24 cellular contexts compared by ENCODE assay signal in genomic region chr4:152229782-152230289, GRCh38.
"Had no signal": no experiment of that assay in that cellular context is flagged by ENCODE, and none has a peak within 500 bp of the region (broad histone marks: within the 10 kb centered on the region; RNA-seq: fewer than 3 reads in every experiment).

No MANE protein-coding gene starts in this region.

- H3K9me3 ChIP-seq: breast epithelium, tibial artery had no signal

- H3K4me3 ChIP-seq: breast epithelium, hepatocyte, tibial artery had no signal

- H3K36me3 Mint-ChIP-seq: activated naive CD8-positive, alpha-beta T cell treated with anti-CD3 and anti-CD28 coated beads for 36 hours; natural killer cell; stimulated activated effector memory CD8-positive, alpha-beta T cell treated with anti-CD3 and anti-CD28 coated beads, Interleukin-12 subunit alpha, Interleukin-12 subunit beta, amount 100 ng/mL, for 72 hours had no signal

- H3K4me3 Mint-ChIP-seq: activated B cell treated with CpG ODN at 0.5 μM for 24 hours; activated CD4-positive, alpha-beta T cell treated with anti-CD3 and anti-CD28 coated beads for 36 hours; activated naive CD8-positive, alpha-beta T cell treated with anti-CD3 and anti-CD28 coated beads for 36 hours; activated T-cell treated with anti-CD3 and anti-CD28 coated beads, Interleukin-2, amount 50 U/mL, for 24 hours; central memory CD8-positive, alpha-beta T cell; natural killer cell; stimulated activated effector memory CD8-positive, alpha-beta T cell treated with anti-CD3 and anti-CD28 coated beads, Interleukin-12 subunit alpha, Interleukin-12 subunit beta, amount 100 ng/mL, for 72 hours; stimulated activated naive CD8-positive, alpha-beta T cell treated with anti-CD3 and anti-CD28 coated beads, Interleukin-15, amount 100 ng/mL, for 72 hours had no signal

- H3K27ac Mint-ChIP-seq: activated B cell treated with CpG ODN at 0.5 μM for 24 hours; activated CD4-positive, alpha-beta T cell treated with anti-CD3 and anti-CD28 coated beads for 36 hours; activated naive CD8-positive, alpha-beta T cell treated with anti-CD3 and anti-CD28 coated beads for 36 hours; activated T-cell treated with anti-CD3 and anti-CD28 coated beads, Interleukin-2, amount 50 U/mL, for 24 hours; activated T-helper 2 cell treated with anti-CD3 and anti-CD28 coated beads, Interferon-gamma antibody, Interleukin-2, Interleukin-4, amounts not matched to agents 10 μg/mL and 5 μg/mL and 100 μg/mL, durations not matched to agents 14 hours and 24 hours and 36 hours; natural killer cell; stimulated activated effector memory CD8-positive, alpha-beta T cell treated with anti-CD3 and anti-CD28 coated beads, Interleukin-12 subunit alpha, Interleukin-12 subunit beta, amount 100 ng/mL, for 72 hours; stimulated activated naive CD8-positive, alpha-beta T cell treated with anti-CD3 and anti-CD28 coated beads, Interleukin-15, amount 100 ng/mL, for 72 hours had no signal

- ATAC-seq: activated CD4-positive, alpha-beta T cell treated with anti-CD3 and anti-CD28 coated beads for 36 hours; left ventricle myocardium superior; natural killer cell; sciatic nerve; stimulated activated effector memory CD8-positive, alpha-beta T cell treated with anti-CD3 and anti-CD28 coated beads, Interleukin-12 subunit alpha, Interleukin-12 subunit beta, amount 100 ng/mL, for 72 hours; stimulated activated naive CD8-positive, alpha-beta T cell treated with anti-CD3 and anti-CD28 coated beads, Interleukin-15, amount 100 ng/mL, for 72 hours had no signal

- H3K4me1 ChIP-seq: breast epithelium, tibial artery had no signal

- H3K27ac ChIP-seq: breast epithelium, hepatocyte, tibial artery had no signal

- H3K9me3 Mint-ChIP-seq: activated B cell treated with CpG ODN at 0.5 μM for 24 hours; activated naive CD8-positive, alpha-beta T cell treated with anti-CD3 and anti-CD28 coated beads for 36 hours; activated T-cell treated with anti-CD3 and anti-CD28 coated beads, Interleukin-2, amount 50 U/mL, for 24 hours; central memory CD8-positive, alpha-beta T cell; natural killer cell; stimulated activated effector memory CD8-positive, alpha-beta T cell treated with anti-CD3 and anti-CD28 coated beads, Interleukin-12 subunit alpha, Interleukin-12 subunit beta, amount 100 ng/mL, for 72 hours; stimulated activated naive CD8-positive, alpha-beta T cell treated with anti-CD3 and anti-CD28 coated beads, Interleukin-15, amount 100 ng/mL, for 72 hours had no signal

- DNase-seq: activated B cell treated with CpG ODN at 0.5 μM for 24 hours; activated CD4-positive, alpha-beta T cell treated with anti-CD3 and anti-CD28 coated beads for 36 hours; activated CD4-positive, alpha-beta T cell treated with anti-CD3 and anti-CD28 coated beads, Interleukin-2, amount 50 U/mL, for 4 hours; activated CD8-positive, alpha-beta memory T cell treated with anti-CD3 and anti-CD28 coated beads for 24 hours; activated CD8-positive, alpha-beta memory T cell treated with anti-CD3 and anti-CD28 coated beads, Interleukin-2, amount 50 U/mL, for 4 hours; activated naive CD4-positive, alpha-beta T cell; activated naive CD8-positive, alpha-beta T cell treated with anti-CD3 and anti-CD28 coated beads for 36 hours; activated T-cell treated with anti-CD3 and anti-CD28 coated beads, Interleukin-2, amount 50 U/mL, for 24 hours; effector memory CD4-positive, alpha-beta T cell; foreskin melanocyte; left ventricle myocardium superior; mammary epithelial cell; midbrain; natural killer cell; small intestine; stimulated activated CD4-positive, alpha-beta T cell treated with anti-CD3 and anti-CD28 coated beads, Interleukin-2, amount 100 ng/mL, for 24 hours; stimulated activated naive CD8-positive, alpha-beta T cell treated with anti-CD3 and anti-CD28 coated beads, Interleukin-15, amount 100 ng/mL, for 72 hours; tibial artery had no signal

- H3K27me3 ChIP-seq: breast epithelium, hepatocyte, tibial artery had no signal

- H3K27me3 Mint-ChIP-seq: activated CD4-positive, alpha-beta T cell treated with anti-CD3 and anti-CD28 coated beads for 36 hours; activated naive CD8-positive, alpha-beta T cell treated with anti-CD3 and anti-CD28 coated beads for 36 hours; activated T-cell treated with anti-CD3 and anti-CD28 coated beads, Interleukin-2, amount 50 U/mL, for 24 hours; central memory CD8-positive, alpha-beta T cell; stimulated activated naive CD8-positive, alpha-beta T cell treated with anti-CD3 and anti-CD28 coated beads, Interleukin-15, amount 100 ng/mL, for 72 hours had no signal

- H3K36me3 ChIP-seq: breast epithelium, tibial artery had no signal

- H3K4me1 Mint-ChIP-seq: activated B cell treated with CpG ODN at 0.5 μM for 24 hours; activated CD4-positive, alpha-beta T cell treated with anti-CD3 and anti-CD28 coated beads for 36 hours; activated naive CD8-positive, alpha-beta T cell treated with anti-CD3 and anti-CD28 coated beads for 36 hours; central memory CD8-positive, alpha-beta T cell; natural killer cell; stimulated activated effector memory CD8-positive, alpha-beta T cell treated with anti-CD3 and anti-CD28 coated beads, Interleukin-12 subunit alpha, Interleukin-12 subunit beta, amount 100 ng/mL, for 72 hours; stimulated activated naive CD8-positive, alpha-beta T cell treated with anti-CD3 and anti-CD28 coated beads, Interleukin-15, amount 100 ng/mL, for 72 hours had no signal
